In the genomic region with DNA sequence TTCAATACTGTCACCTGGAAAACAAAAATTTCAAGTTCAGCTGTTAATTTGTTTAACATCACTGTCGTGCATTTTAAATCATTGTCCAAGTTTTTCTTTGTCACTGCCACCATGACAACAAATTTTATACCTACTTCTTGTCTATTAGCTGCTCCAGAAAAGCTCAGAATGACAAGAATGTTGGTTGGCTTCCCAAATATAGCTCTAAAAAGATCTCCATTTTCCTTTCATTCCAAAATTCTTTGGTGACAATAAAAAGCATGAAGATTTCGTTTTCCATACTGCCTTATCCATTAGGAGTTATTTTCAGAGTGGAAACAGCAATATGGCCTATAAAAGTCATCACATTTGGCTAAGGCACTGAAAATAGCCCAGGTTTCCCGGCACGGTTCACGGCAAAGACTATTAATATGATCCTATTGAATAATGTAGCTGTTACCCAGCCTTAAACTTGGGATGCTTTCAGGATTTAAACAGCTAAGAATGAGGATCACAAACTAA, we compare ENCODE assay signal across 23 cellular contexts. TPM values are rescaled to one million over a fixed set of nuclear protein-coding genes. Genes with fewer than 3 reads are reported as not detected.
"Had no signal": no experiment of that assay in that cellular context is flagged by ENCODE, and none has a peak within 500 bp of the region (broad histone marks: within the 10 kb centered on the region; RNA-seq: fewer than 3 reads in every experiment).

No MANE protein-coding gene starts in this region.

- H3K27me3 ChIP-seq: body of pancreas, suprapubic skin had no signal

- H3K9ac ChIP-seq: SK-N-SH had no signal

- H3K4me3 ChIP-seq: body of pancreas, gastrocnemius medialis, heart left ventricle, prostate gland, skin epidermis had no signal

- H3K36me3 ChIP-seq: gastrocnemius medialis, heart left ventricle, prostate gland, suprapubic skin, upper lobe of right lung had no signal

- ATAC-seq: activated CD8-positive, alpha-beta memory T cell treated with anti-CD3 and anti-CD28 coated beads, Interleukin-2, amount 10 ng/mL, durations not matched to agents 7 days and 5 days; activated naive CD4-positive, alpha-beta T cell treated with anti-CD3 and anti-CD28 coated beads, Interleukin-2, amount 50 U/mL, for 72 hours; body of pancreas; gastrocnemius medialis; heart left ventricle; naive thymus-derived CD8-positive, alpha-beta T cell; right cardiac atrium; stimulated activated naive CD8-positive, alpha-beta T cell treated with anti-CD3 and anti-CD28 coated beads, Interleukin-15, Interleukin-2, amounts not matched to agents 100 U/mL and 50 U/mL, for 24 hours; upper lobe of right lung had no signal

- H3K36me3 Mint-ChIP-seq: activated CD4-positive, alpha-beta memory T cell treated with anti-CD3 and anti-CD28 coated beads for 36 hours had no signal

- H3K27ac Mint-ChIP-seq: activated CD4-positive, alpha-beta memory T cell treated with anti-CD3 and anti-CD28 coated beads for 36 hours; activated CD8-positive, alpha-beta memory T cell treated with anti-CD3 and anti-CD28 coated beads, Interleukin-2, amount 10 ng/mL, durations not matched to agents 7 days and 5 days; activated naive CD4-positive, alpha-beta T cell treated with anti-CD3 and anti-CD28 coated beads, Interleukin-2, amount 50 U/mL, for 72 hours; endodermal cell; naive thymus-derived CD8-positive, alpha-beta T cell had no signal

- H3K27ac ChIP-seq: gastrocnemius medialis, heart left ventricle, prostate gland, skin epidermis, suprapubic skin, upper lobe of right lung had no signal

- H3K4me1 ChIP-seq: prostate gland had no signal

- H3K4me3 Mint-ChIP-seq: activated CD4-positive, alpha-beta memory T cell treated with anti-CD3 and anti-CD28 coated beads for 36 hours; activated CD8-positive, alpha-beta memory T cell treated with anti-CD3 and anti-CD28 coated beads, Interleukin-2, amount 10 ng/mL, durations not matched to agents 7 days and 5 days; endodermal cell; naive thymus-derived CD8-positive, alpha-beta T cell had no signal

- DNase-seq: activated CD4-positive, alpha-beta memory T cell treated with anti-CD3 and anti-CD28 coated beads for 36 hours; activated CD4-positive, alpha-beta T cell treated with anti-CD3 and anti-CD28 coated beads for 1 hour; activated CD8-positive, alpha-beta memory T cell treated with anti-CD3 and anti-CD28 coated beads, Interleukin-2, amount 10 ng/mL, durations not matched to agents 7 days and 5 days; activated T-cell treated with anti-CD3 and anti-CD28 coated beads, Interleukin-2, amount 50 U/mL, for 1 hour; body of pancreas; cerebellar nuclear complex; dermis blood vessel endothelial cell; endodermal cell; gastrocnemius medialis; heart left ventricle; naive thymus-derived CD8-positive, alpha-beta T cell; occipital lobe; right cardiac atrium; SK-N-SH; stimulated activated CD4-positive, alpha-beta T cell treated with anti-CD3 and anti-CD28 coated beads, Interleukin-4, amount 100 ng/mL, for 24 hours; stimulated activated naive CD8-positive, alpha-beta T cell treated with anti-CD3 and anti-CD28 coated beads, Interleukin-15, Interleukin-2, amounts not matched to agents 100 U/mL and 50 U/mL, for 24 hours; T-helper 1 cell; upper lobe of right lung had no signal

- H3K9me3 ChIP-seq: body of pancreas, gastrocnemius medialis, heart left ventricle, prostate gland, SK-N-SH, suprapubic skin, upper lobe of right lung had no signal

- H3K9me3 Mint-ChIP-seq: activated CD4-positive, alpha-beta memory T cell treated with anti-CD3 and anti-CD28 coated beads for 36 hours; activated naive CD4-positive, alpha-beta T cell treated with anti-CD3 and anti-CD28 coated beads, Interleukin-2, amount 50 U/mL, for 72 hours; endodermal cell had no signal

RNA-seq across cellular contexts. Expression of a gene that starts 2.8 kb away (rescaled TPM):
- total RNA-seq: activated CD4-positive, alpha-beta memory T cell treated with anti-CD3 and anti-CD28 coated beads for 36 hours; activated CD8-positive, alpha-beta memory T cell treated with anti-CD3 and anti-CD28 coated beads, Interleukin-2, amount 10 ng/mL, durations not matched to agents 7 days and 5 days; activated naive CD4-positive, alpha-beta T cell treated with anti-CD3 and anti-CD28 coated beads, Interleukin-2, amount 50 U/mL, for 72 hours; lung microvascular endothelial cell had no signal
